In genomic region chr7:18860226-18860625, GRCh38 we compare ENCODE assay signal across 21 cellular contexts.
A peak's percentile ranks its signal among the peaks of the same experiment; 100 is the strongest.
DNase-seq lines count a peak whose midpoint lies in the region; ATAC-seq and TF ChIP-seq lines count a peak whose summit lies in the region.
"Had no signal": no experiment of that assay in that cellular context is flagged by ENCODE, and none has a peak within 500 bp of the region (broad histone marks: within the 10 kb centered on the region; RNA-seq: fewer than 3 reads in every experiment).

No MANE protein-coding gene starts in this region.

- H3K36me3 Mint-ChIP-seq in activated CD4-positive, alpha-beta T cell treated with anti-CD3 and anti-CD28 coated beads, Interleukin-2, amount 10 ng/mL, durations not matched to agents 24 days and 14 days (ENCODE audit: low read depth), result peaks cover 32% of the 10 kb centered on the region
- peaks cover 4% of the 10 kb centered on the region for H3K36me3 Mint-ChIP-seq in nephron progenitor cell (ENCODE audit: low read depth)
- no peaks in the 10 kb centered on the region for H3K36me3 Mint-ChIP-seq in activated CD8-positive, alpha-beta T cell treated with anti-CD3 and anti-CD28 coated beads, Interleukin-2, amount 10 ng/mL, durations not matched to agents 7 days and 5 days (ENCODE audit: low read depth)

- H3K9me3 Mint-ChIP-seq in activated CD4-positive, alpha-beta T cell treated with anti-CD3 and anti-CD28 coated beads, Interleukin-2, amount 10 ng/mL, durations not matched to agents 24 days and 14 days, result peaks cover 24% of the 10 kb centered on the region
- no peaks in the 10 kb centered on the region for H3K9me3 Mint-ChIP-seq in nephron progenitor cell
- H3K9me3 Mint-ChIP-seq in activated CD8-positive, alpha-beta T cell treated with anti-CD3 and anti-CD28 coated beads, Interleukin-2, amount 10 ng/mL, durations not matched to agents 7 days and 5 days (ENCODE audit: insufficient read depth), result peaks cover 6% of the 10 kb centered on the region
- H3K9me3 Mint-ChIP-seq: GM23338 had no signal

- intact Hi-C loops in activated CD4-positive, alpha-beta T cell treated with anti-CD3 and anti-CD28 coated beads, Interleukin-2, amount 10 ng/mL, durations not matched to agents 24 days and 14 days (cut with micrococcal nuclease), result loop anchor here (5.0 kb wide), 1 partner anchor 118 kb away; no protein-coding TSS in a partner anchor

- ATAC-seq in activated CD8-positive, alpha-beta T cell treated with anti-CD3 and anti-CD28 coated beads, Interleukin-2, amount 10 ng/mL, durations not matched to agents 7 days and 5 days, result no peak
- ATAC-seq: GM23338 had no signal

- no peaks in the 10 kb centered on the region for H3K27me3 Mint-ChIP-seq in activated CD4-positive, alpha-beta T cell treated with anti-CD3 and anti-CD28 coated beads, Interleukin-2, amount 10 ng/mL, durations not matched to agents 24 days and 14 days
- no peaks in the 10 kb centered on the region for H3K27me3 Mint-ChIP-seq in nephron progenitor cell (ENCODE audit: low read depth, poor library complexity)
- no peaks in the 10 kb centered on the region for H3K27me3 Mint-ChIP-seq in activated CD8-positive, alpha-beta T cell treated with anti-CD3 and anti-CD28 coated beads, Interleukin-2, amount 10 ng/mL, durations not matched to agents 7 days and 5 days (ENCODE audit: low read depth)

- H3K4me1 Mint-ChIP-seq in activated CD4-positive, alpha-beta T cell treated with anti-CD3 and anti-CD28 coated beads, Interleukin-2, amount 10 ng/mL, durations not matched to agents 24 days and 14 days, result peaks cover 25% of the 10 kb centered on the region
- peaks cover 18% of the 10 kb centered on the region for H3K4me1 Mint-ChIP-seq in nephron progenitor cell
- no peaks in the 10 kb centered on the region for H3K4me1 Mint-ChIP-seq in activated CD8-positive, alpha-beta T cell treated with anti-CD3 and anti-CD28 coated beads, Interleukin-2, amount 10 ng/mL, durations not matched to agents 7 days and 5 days (ENCODE audit: low read depth)
- H3K4me1 Mint-ChIP-seq: GM23338 had no signal

- CTCF ChIA-PET in activated CD8-positive, alpha-beta T cell treated with anti-CD3 and anti-CD28 coated beads, Interleukin-2, amount 10 ng/mL, durations not matched to agents 7 days and 5 days (lab: Charles Lee), result no interaction called here

- H3K27ac Mint-ChIP-seq in activated CD4-positive, alpha-beta T cell treated with anti-CD3 and anti-CD28 coated beads, Interleukin-2, amount 10 ng/mL, durations not matched to agents 24 days and 14 days, result peak overlapping the region; percentile 85
- H3K27ac Mint-ChIP-seq in nephron progenitor cell, result peak overlapping the region; percentile 62
- no peak overlapping the region for H3K27ac Mint-ChIP-seq in activated CD8-positive, alpha-beta T cell treated with anti-CD3 and anti-CD28 coated beads, Interleukin-2, amount 10 ng/mL, durations not matched to agents 7 days and 5 days
- H3K27ac Mint-ChIP-seq: GM23338 had no signal

- POLR2A ChIA-PET in activated CD8-positive, alpha-beta T cell treated with anti-CD3 and anti-CD28 coated beads, Interleukin-2, amount 10 ng/mL, durations not matched to agents 7 days and 5 days (lab: Charles Lee), result no interaction called here

- no peak for TF ChIP-seq CTCF in nephron progenitor cell (IDR thresholded peaks at IDR 0.05)

- no peak for DNase-seq in activated CD4-positive, alpha-beta T cell treated with anti-CD3 and anti-CD28 coated beads, Interleukin-2, amount 10 ng/mL, durations not matched to agents 24 days and 14 days
- DNase-seq in activated CD4-positive, alpha-beta T cell treated with anti-CD3 and anti-CD28 coated beads for 4 hours, result no peak
- DNase-seq in M059J (ENCODE audit: low read depth), result peak; percentile 8
- peak; percentile 36 for DNase-seq in dedifferentiated amniotic fluid mesenchymal stem cell (ENCODE audit: extremely low spot score)
- DNase-seq in nephron progenitor cell, result no peak
- no peak for DNase-seq in activated CD8-positive, alpha-beta T cell treated with anti-CD3 and anti-CD28 coated beads, Interleukin-2, amount 10 ng/mL, durations not matched to agents 7 days and 5 days
- DNase-seq in epidermal melanocyte (ENCODE audit: insufficient read length, low spot score), result no peak
- no peak for DNase-seq in DMS79 treated with DMSO at 0.1 percent for 48 hours (lab: John Stamatoyannopoulos, UW)
- DNase-seq: BE2C, DMS53, EL, GF-D8, HCEC 1CT, KG1, NCI-H1436 treated with DMSO at 0.1 percent for 48 hours, NCI-H1930, NCI-H2227 treated with DMSO at 0.1 percent for 48 hours, NCI-H510A, PC-9, SHP77 treated with DMSO at 0.1 percent for 48 hours had no signal

- no peak overlapping the region for H3K4me3 Mint-ChIP-seq in activated CD4-positive, alpha-beta T cell treated with anti-CD3 and anti-CD28 coated beads, Interleukin-2, amount 10 ng/mL, durations not matched to agents 24 days and 14 days
- H3K4me3 Mint-ChIP-seq in nephron progenitor cell, result no peak overlapping the region
- H3K4me3 Mint-ChIP-seq in activated CD8-positive, alpha-beta T cell treated with anti-CD3 and anti-CD28 coated beads, Interleukin-2, amount 10 ng/mL, durations not matched to agents 7 days and 5 days, result no peak overlapping the region
- H3K4me3 Mint-ChIP-seq: GM23338 had no signal

Comparison
In these comparisons a context has a peak if more than half of its experiments do, and no peak if none do; other contexts are left out.
1. DNase-seq: peak in M059J (single experiment) and dedifferentiated amniotic fluid mesenchymal stem cell (single experiment); none in activated CD4-positive, alpha-beta T cell treated with anti-CD3 and anti-CD28 coated beads, Interleukin-2, amount 10 ng/mL, durations not matched to agents 24 days and 14 days (single experiment), activated CD4-positive, alpha-beta T cell treated with anti-CD3 and anti-CD28 coated beads for 4 hours (0 of 2), nephron progenitor cell (single experiment), activated CD8-positive, alpha-beta T cell treated with anti-CD3 and anti-CD28 coated beads, Interleukin-2, amount 10 ng/mL, durations not matched to agents 7 days and 5 days (single experiment), epidermal melanocyte (single experiment) and DMS79 treated with DMSO at 0.1 percent for 48 hours (single experiment).